Comparison of ENCODE assay signal across 1 cellular context in the genomic region with DNA sequence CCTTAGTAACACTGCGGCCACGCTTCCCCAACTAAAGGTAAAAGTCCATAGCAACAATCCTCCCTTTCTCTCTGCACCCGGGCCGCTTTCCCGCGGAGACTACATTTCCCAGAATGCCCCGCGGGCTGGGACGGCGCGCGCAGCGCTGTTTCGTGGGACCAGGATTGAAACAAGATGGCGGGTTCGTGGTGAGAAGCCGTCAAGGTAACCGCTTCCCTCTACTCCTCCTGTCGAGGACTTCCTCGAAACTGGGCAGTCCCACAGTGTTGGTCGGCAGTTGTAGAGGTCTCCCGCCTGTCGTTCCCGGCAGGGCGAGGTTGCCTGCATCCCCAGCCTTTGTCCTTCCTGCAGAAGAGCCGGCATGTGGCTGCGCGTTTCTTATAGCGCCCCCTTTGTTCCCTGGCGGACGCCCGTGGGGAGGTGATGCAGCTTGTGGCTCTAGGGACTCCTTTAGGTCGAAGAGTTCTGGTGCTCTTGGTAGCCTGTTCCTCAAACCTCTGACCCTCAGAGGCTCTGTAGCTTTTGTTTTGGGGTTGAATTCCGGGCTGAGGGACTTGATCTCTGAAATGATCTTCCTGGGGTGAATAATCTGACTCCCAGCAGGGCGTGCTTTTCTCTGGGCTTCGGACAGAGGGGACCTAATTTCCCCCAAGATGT.
TF ChIP-seq lines count a peak whose summit lies in the region.

MRPL42 (plus strand) TSS at position 164 of the 657 bp plus-strand sequence. CDS start 1,772 bp downstream, outside the sequence.

TF ChIP-seq in HepG2, 621 proteins besides CTCF, POLR2A, EP300 and RAD21 (continued from another document and continues in another):
- TF ChIP-seq, protein P1, sequence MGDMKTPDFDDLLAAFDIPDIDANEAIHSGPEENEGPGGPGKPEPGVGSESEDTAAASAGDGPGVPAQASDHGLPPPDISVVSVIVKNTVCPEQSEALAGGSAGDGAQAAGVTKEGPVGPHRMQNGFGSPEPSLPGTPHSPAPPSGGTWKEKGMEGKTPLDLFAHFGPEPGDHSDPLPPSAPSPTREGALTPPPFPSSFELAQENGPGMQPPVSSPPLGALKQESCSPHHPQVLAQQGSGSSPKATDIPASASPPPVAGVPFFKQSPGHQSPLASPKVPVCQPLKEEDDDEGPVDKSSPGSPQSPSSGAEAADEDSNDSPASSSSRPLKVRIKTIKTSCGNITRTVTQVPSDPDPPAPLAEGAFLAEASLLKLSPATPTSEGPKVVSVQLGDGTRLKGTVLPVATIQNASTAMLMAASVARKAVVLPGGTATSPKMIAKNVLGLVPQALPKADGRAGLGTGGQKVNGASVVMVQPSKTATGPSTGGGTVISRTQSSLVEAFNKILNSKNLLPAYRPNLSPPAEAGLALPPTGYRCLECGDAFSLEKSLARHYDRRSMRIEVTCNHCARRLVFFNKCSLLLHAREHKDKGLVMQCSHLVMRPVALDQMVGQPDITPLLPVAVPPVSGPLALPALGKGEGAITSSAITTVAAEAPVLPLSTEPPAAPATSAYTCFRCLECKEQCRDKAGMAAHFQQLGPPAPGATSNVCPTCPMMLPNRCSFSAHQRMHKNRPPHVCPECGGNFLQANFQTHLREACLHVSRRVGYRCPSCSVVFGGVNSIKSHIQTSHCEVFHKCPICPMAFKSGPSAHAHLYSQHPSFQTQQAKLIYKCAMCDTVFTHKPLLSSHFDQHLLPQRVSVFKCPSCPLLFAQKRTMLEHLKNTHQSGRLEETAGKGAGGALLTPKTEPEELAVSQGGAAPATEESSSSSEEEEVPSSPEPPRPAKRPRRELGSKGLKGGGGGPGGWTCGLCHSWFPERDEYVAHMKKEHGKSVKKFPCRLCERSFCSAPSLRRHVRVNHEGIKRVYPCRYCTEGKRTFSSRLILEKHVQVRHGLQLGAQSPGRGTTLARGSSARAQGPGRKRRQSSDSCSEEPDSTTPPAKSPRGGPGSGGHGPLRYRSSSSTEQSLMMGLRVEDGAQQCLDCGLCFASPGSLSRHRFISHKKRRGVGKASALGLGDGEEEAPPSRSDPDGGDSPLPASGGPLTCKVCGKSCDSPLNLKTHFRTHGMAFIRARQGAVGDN (CRISPR knock-in tag; IDR thresholded peaks at IDR 0.05) = peak; percentile 98
- TF ChIP-seq NFRKB (IDR thresholded peaks at IDR 0.05) (peak; percentile 62; the same call in 1 of the 2 replicates), ZNF652 (CRISPR knock-in tag; IDR thresholded peaks at IDR 0.05; ENCODE audit: borderline replicate concordance, low read depth) (peak; percentile 10; the same call in 1 of the 2 replicates), MYC (CRISPR knock-in tag; IDR thresholded peaks at IDR 0.05; ENCODE audit: borderline replicate concordance) (peak; percentile 99), MAZ (IDR thresholded peaks at IDR 0.05; ENCODE audit: borderline replicate concordance, low read depth, low read length) (peak; percentile 32; the same call in 1 of the 2 replicates), MAZ (CRISPR knock-in tag; IDR thresholded peaks at IDR 0.05; ENCODE audit: low read depth) (peak; percentile 50; the same call in 1 of the 2 replicates), KAT8 (CRISPR knock-in tag; IDR thresholded peaks at IDR 0.05) (peak; percentile 91), ZNF616 (CRISPR knock-in tag; IDR thresholded peaks at IDR 0.05; ENCODE audit: low read depth) (no peak), HNF4A (CRISPR knock-in tag; IDR thresholded peaks at IDR 0.05) (0 out of 2 replicates have a peak, but pooled peaks have one; percentile 20), SNAPC5 (CRISPR knock-in tag; IDR thresholded peaks at IDR 0.05; ENCODE audit: borderline replicate concordance) (no peak), ZNF234 (CRISPR knock-in tag; conservative IDR thresholded peaks at IDR 0.05) (no peak), ZNF792 (CRISPR knock-in tag; IDR thresholded peaks at IDR 0.05) (0 out of 2 replicates have a peak, but pooled peaks have one; percentile 68), SMAD3 (CRISPR knock-in tag; IDR thresholded peaks at IDR 0.05) (no peak), FOXK1 (CRISPR knock-in tag; IDR thresholded peaks at IDR 0.05; ENCODE audit: borderline replicate concordance, low read depth) (peak; percentile 57; the same call in 1 of the 2 replicates), TRIM22 (IDR thresholded peaks at IDR 0.05) (no peak), ZFY (CRISPR knock-in tag; IDR thresholded peaks at IDR 0.05) (peak; percentile 59; the same call in 1 of the 2 replicates), MNT (IDR thresholded peaks at IDR 0.05) (peak; percentile 10; the same call in 1 of the 2 replicates), ZIK1 (CRISPR knock-in tag; IDR thresholded peaks at IDR 0.05; ENCODE audit: borderline replicate concordance, low read depth) (peak; percentile 88), ZFP1 (CRISPR knock-in tag; IDR thresholded peaks at IDR 0.05) (0 out of 2 replicates have a peak, but pooled peaks have one; percentile 47), ZNF34 (CRISPR knock-in tag; IDR thresholded peaks at IDR 0.05; ENCODE audit: borderline replicate concordance) (no peak), ZBTB26 (CRISPR knock-in tag; IDR thresholded peaks at IDR 0.05; ENCODE audit: borderline replicate concordance) (peak; percentile 53; the same call in 1 of the 2 replicates), KDM5B (CRISPR knock-in tag; IDR thresholded peaks at IDR 0.05; ENCODE audit: borderline replicate concordance) (peak; percentile 95), ZFP37 (CRISPR knock-in tag; IDR thresholded peaks at IDR 0.05; ENCODE audit: borderline replicate concordance) (peak; percentile 43; the same call in 1 of the 2 replicates), MTA3 (CRISPR knock-in tag; IDR thresholded peaks at IDR 0.05) (no peak)
- TF ChIP-seq, protein P2, sequence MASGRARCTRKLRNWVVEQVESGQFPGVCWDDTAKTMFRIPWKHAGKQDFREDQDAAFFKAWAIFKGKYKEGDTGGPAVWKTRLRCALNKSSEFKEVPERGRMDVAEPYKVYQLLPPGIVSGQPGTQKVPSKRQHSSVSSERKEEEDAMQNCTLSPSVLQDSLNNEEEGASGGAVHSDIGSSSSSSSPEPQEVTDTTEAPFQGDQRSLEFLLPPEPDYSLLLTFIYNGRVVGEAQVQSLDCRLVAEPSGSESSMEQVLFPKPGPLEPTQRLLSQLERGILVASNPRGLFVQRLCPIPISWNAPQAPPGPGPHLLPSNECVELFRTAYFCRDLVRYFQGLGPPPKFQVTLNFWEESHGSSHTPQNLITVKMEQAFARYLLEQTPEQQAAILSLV (CRISPR knock-in tag; IDR thresholded peaks at IDR 0.05; ENCODE audit: borderline replicate concordance) = peak; percentile 48; the same call in 1 of the 2 replicates
- TF ChIP-seq, protein P3, sequence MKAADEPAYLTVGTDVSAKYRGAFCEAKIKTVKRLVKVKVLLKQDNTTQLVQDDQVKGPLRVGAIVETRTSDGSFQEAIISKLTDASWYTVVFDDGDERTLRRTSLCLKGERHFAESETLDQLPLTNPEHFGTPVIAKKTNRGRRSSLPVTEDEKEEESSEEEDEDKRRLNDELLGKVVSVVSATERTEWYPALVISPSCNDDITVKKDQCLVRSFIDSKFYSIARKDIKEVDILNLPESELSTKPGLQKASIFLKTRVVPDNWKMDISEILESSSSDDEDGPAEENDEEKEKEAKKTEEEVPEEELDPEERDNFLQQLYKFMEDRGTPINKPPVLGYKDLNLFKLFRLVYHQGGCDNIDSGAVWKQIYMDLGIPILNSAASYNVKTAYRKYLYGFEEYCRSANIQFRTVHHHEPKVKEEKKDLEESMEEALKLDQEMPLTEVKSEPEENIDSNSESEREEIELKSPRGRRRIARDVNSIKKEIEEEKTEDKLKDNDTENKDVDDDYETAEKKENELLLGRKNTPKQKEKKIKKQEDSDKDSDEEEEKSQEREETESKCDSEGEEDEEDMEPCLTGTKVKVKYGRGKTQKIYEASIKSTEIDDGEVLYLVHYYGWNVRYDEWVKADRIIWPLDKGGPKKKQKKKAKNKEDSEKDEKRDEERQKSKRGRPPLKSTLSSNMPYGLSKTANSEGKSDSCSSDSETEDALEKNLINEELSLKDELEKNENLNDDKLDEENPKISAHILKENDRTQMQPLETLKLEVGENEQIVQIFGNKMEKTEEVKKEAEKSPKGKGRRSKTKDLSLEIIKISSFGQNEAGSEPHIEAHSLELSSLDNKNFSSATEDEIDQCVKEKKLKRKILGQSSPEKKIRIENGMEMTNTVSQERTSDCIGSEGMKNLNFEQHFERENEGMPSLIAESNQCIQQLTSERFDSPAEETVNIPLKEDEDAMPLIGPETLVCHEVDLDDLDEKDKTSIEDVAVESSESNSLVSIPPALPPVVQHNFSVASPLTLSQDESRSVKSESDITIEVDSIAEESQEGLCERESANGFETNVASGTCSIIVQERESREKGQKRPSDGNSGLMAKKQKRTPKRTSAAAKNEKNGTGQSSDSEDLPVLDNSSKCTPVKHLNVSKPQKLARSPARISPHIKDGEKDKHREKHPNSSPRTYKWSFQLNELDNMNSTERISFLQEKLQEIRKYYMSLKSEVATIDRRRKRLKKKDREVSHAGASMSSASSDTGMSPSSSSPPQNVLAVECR (CRISPR knock-in tag; IDR thresholded peaks at IDR 0.05; ENCODE audit: borderline replicate concordance) = peak; percentile 97
- TF ChIP-seq, protein P4, sequence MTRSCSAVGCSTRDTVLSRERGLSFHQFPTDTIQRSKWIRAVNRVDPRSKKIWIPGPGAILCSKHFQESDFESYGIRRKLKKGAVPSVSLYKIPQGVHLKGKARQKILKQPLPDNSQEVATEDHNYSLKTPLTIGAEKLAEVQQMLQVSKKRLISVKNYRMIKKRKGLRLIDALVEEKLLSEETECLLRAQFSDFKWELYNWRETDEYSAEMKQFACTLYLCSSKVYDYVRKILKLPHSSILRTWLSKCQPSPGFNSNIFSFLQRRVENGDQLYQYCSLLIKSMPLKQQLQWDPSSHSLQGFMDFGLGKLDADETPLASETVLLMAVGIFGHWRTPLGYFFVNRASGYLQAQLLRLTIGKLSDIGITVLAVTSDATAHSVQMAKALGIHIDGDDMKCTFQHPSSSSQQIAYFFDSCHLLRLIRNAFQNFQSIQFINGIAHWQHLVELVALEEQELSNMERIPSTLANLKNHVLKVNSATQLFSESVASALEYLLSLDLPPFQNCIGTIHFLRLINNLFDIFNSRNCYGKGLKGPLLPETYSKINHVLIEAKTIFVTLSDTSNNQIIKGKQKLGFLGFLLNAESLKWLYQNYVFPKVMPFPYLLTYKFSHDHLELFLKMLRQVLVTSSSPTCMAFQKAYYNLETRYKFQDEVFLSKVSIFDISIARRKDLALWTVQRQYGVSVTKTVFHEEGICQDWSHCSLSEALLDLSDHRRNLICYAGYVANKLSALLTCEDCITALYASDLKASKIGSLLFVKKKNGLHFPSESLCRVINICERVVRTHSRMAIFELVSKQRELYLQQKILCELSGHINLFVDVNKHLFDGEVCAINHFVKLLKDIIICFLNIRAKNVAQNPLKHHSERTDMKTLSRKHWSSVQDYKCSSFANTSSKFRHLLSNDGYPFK (CRISPR knock-in tag; IDR thresholded peaks at IDR 0.05; ENCODE audit: borderline replicate concordance) = peak; percentile 95; the same call in 1 of the 2 replicates
- TF ChIP-seq, protein P5, sequence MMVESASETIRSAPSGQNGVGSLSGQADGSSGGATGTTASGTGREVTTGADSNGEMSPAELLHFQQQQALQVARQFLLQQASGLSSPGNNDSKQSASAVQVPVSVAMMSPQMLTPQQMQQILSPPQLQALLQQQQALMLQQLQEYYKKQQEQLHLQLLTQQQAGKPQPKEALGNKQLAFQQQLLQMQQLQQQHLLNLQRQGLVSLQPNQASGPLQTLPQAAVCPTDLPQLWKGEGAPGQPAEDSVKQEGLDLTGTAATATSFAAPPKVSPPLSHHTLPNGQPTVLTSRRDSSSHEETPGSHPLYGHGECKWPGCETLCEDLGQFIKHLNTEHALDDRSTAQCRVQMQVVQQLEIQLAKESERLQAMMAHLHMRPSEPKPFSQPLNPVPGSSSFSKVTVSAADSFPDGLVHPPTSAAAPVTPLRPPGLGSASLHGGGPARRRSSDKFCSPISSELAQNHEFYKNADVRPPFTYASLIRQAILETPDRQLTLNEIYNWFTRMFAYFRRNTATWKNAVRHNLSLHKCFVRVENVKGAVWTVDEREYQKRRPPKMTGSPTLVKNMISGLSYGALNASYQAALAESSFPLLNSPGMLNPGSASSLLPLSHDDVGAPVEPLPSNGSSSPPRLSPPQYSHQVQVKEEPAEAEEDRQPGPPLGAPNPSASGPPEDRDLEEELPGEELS (CRISPR knock-in tag; IDR thresholded peaks at IDR 0.05) = 0 out of 2 replicates have a peak, but pooled peaks have one; percentile 36
- TF ChIP-seq, protein P6, sequence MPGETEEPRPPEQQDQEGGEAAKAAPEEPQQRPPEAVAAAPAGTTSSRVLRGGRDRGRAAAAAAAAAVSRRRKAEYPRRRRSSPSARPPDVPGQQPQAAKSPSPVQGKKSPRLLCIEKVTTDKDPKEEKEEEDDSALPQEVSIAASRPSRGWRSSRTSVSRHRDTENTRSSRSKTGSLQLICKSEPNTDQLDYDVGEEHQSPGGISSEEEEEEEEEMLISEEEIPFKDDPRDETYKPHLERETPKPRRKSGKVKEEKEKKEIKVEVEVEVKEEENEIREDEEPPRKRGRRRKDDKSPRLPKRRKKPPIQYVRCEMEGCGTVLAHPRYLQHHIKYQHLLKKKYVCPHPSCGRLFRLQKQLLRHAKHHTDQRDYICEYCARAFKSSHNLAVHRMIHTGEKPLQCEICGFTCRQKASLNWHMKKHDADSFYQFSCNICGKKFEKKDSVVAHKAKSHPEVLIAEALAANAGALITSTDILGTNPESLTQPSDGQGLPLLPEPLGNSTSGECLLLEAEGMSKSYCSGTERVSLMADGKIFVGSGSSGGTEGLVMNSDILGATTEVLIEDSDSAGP (CRISPR knock-in tag; IDR thresholded peaks at IDR 0.05; ENCODE audit: borderline replicate concordance) = peak; percentile 89
